Comparison of ENCODE assay signal across 18 cellular contexts in the genomic region with DNA sequence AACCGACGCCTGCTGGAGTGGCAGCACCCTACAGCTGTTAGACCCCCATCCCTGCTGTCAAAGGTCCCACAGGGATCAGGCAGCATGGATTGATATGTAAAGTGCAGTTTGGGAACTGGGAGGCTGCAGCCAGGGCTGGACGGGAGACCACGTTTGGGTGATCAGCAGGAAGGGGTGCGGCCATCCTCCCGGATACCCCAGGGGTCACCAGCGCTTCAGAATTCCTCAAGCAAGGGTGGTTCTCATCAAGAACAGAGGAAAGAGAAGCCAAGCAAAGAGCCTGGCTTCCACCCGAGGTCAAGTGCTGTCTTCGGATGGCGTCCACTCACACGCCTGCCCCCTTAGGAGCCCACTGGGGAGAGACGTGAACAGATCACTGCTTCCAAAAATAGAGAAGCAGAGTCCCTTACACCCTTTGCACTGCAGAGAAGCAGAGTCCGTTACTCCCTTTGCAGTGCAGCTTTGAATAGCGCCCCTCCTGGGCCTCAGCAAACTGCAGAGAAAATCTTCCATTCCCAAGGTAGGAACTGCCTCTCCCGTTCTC. TPM values are rescaled to one million over a fixed set of nuclear protein-coding genes. Genes with fewer than 3 reads are reported as not detected.
DNase-seq lines count a peak whose midpoint lies in the region; ATAC-seq, FAIRE-seq and TF ChIP-seq lines count a peak whose summit lies in the region.
"Had no signal": no experiment of that assay in that cellular context is flagged by ENCODE, and none has a peak within 500 bp of the region (broad histone marks: within the 10 kb centered on the region; RNA-seq: fewer than 3 reads in every experiment).

No MANE protein-coding gene starts in this region.

- H3T11ph ChIP-seq in H9 (ENCODE audit: low read length), result no peak overlapping the region

- H3K23ac ChIP-seq in H9 (ENCODE audit: insufficient read length, low read depth, low read length), result no peak overlapping the region

- H3K4ac ChIP-seq in H9 (ENCODE audit: low read depth, low read length), result no peak overlapping the region

- peak overlapping the region; percentile 16 to 90 (median 84); a peak in 3 of 7 replicates for H3K27ac Mint-ChIP-seq in H9
- H3K27ac Mint-ChIP-seq in stimulated activated effector memory CD8-positive, alpha-beta T cell treated with anti-CD3 and anti-CD28 coated beads, Interleukin-12 subunit alpha, Interleukin-12 subunit beta, amount 100 ng/mL, for 72 hours, result peak overlapping the region; percentile 32

- no peak overlapping the region for H2BK120ac ChIP-seq in H9 (ENCODE audit: low read depth, low read length, poor library complexity, severe bottlenecking)

- H3K79me2 ChIP-seq in H9 (ENCODE audit: insufficient read depth, low read length), result no peaks in the 10 kb centered on the region
- H3K79me2 ChIP-seq: parathyroid adenoma had no signal

- no peak overlapping the region for H2BK15ac ChIP-seq in H9 (ENCODE audit: low read depth, low read length)

- peaks cover 27 to 30% of the 10 kb centered on the region in 2 experiments for H3K4me1 Mint-ChIP-seq in H9
- peaks cover 20% of the 10 kb centered on the region for H3K4me1 Mint-ChIP-seq in stimulated activated effector memory CD8-positive, alpha-beta T cell treated with anti-CD3 and anti-CD28 coated beads, Interleukin-12 subunit alpha, Interleukin-12 subunit beta, amount 100 ng/mL, for 72 hours

- H3K4me3 ChIP-seq in body of pancreas (no peak overlapping the region), right atrium auricular region (no peak overlapping the region)
- H3K4me3 ChIP-seq: BLaER1 treated with 17β-estradiol and CSF1 and Interleukin-3, amounts not matched to agents 10 nM and 100 nM had no signal

- H4K20me1 ChIP-seq in H9 (ENCODE audit: control insufficient read depth, insufficient read depth, insufficient read length), result no peaks in the 10 kb centered on the region

- H3K27me3 Mint-ChIP-seq in H9 (ENCODE audit: low read depth), result no peaks in the 10 kb centered on the region; the same call in 1 of the 2 replicates

- no peaks in the 10 kb centered on the region for H3K9me3 Mint-ChIP-seq in H9
- H3K9me3 Mint-ChIP-seq in stimulated activated effector memory CD8-positive, alpha-beta T cell treated with anti-CD3 and anti-CD28 coated beads, Interleukin-12 subunit alpha, Interleukin-12 subunit beta, amount 100 ng/mL, for 72 hours, result no peaks in the 10 kb centered on the region
- H3K9me3 Mint-ChIP-seq: activated T-cell treated with anti-CD3 and anti-CD28 coated beads, Interleukin-2, amount 50 U/mL, for 4 hours had no signal

- H3K4me2 ChIP-seq in H9 (ENCODE audit: insufficient read depth, insufficient read length, low read length), result no peak overlapping the region
- H3K4me2 ChIP-seq: BLaER1 treated with 17β-estradiol and CSF1 and Interleukin-3, amounts not matched to agents 10 nM and 100 nM had no signal

- no peaks in the 10 kb centered on the region for H3K23me2 ChIP-seq in H9 (ENCODE audit: insufficient read length, low read depth, low read length, poor library complexity, severe bottlenecking)

- H4K8ac ChIP-seq in H9 (replicated peaks; ENCODE audit: insufficient read length, low read depth, low read length), result no peak overlapping the region

- H3K56ac ChIP-seq in H9 (ENCODE audit: insufficient read length, low read depth, low read length), result no peak overlapping the region

- no peak overlapping the region for H2BK5ac ChIP-seq in H9 (ENCODE audit: insufficient read length, low read length)

- H3K14ac ChIP-seq in H9 (ENCODE audit: insufficient read depth, low read length), result no peak overlapping the region

- peaks cover 0 to 12% (median 8%) of the 10 kb centered on the region in 3 experiments; a peak in 4 of 7 replicates for H3K36me3 Mint-ChIP-seq in H9 (ENCODE audit: insufficient read depth in 1 of 3, low read depth in 3 of 3)
- H3K36me3 Mint-ChIP-seq in stimulated activated effector memory CD8-positive, alpha-beta T cell treated with anti-CD3 and anti-CD28 coated beads, Interleukin-12 subunit alpha, Interleukin-12 subunit beta, amount 100 ng/mL, for 72 hours, result peaks cover 24% of the 10 kb centered on the region

- H3K9me3 ChIP-seq in H9 (ENCODE audit: control insufficient read depth, low read depth, low read length) (no peaks in the 10 kb centered on the region), body of pancreas (no peaks in the 10 kb centered on the region), right atrium auricular region (no peaks in the 10 kb centered on the region)
- H3K9me3 ChIP-seq: BLaER1 treated with 17β-estradiol and CSF1 and Interleukin-3, amounts not matched to agents 10 nM and 100 nM had no signal

- H4K91ac ChIP-seq in H9 (ENCODE audit: insufficient read length, low read depth, low read length), result no peak overlapping the region

- no peak overlapping the region for H2BK20ac ChIP-seq in H9 (ENCODE audit: low read depth, low read length, poor library complexity, severe bottlenecking)

- no peak for ATAC-seq in body of pancreas
- ATAC-seq in stimulated activated effector memory CD8-positive, alpha-beta T cell treated with anti-CD3 and anti-CD28 coated beads, Interleukin-12 subunit alpha, Interleukin-12 subunit beta, amount 100 ng/mL, for 72 hours, result no peak
- no peak for ATAC-seq in GM19023 (IDR thresholded peaks at IDR 0.05; ENCODE audit: unreplicated experiment)
- ATAC-seq: activated CD4-positive, CD25-positive, alpha-beta regulatory T cell treated with anti-CD3 and anti-CD28 coated beads, Interleukin-2, amount 50 U/mL, for 24 hours; activated T-cell treated with anti-CD3 and anti-CD28 coated beads, Interleukin-2, amount 50 U/mL, for 4 hours had no signal

- intact Hi-C loops in body of pancreas (cut with DNase I) (no loop called here), posterior vena cava (cut with DNase I) (no loop called here)

- H3K36me3 ChIP-seq in body of pancreas (replicated peaks in 1 of 2; ENCODE audit: insufficient read depth in 1 of 2, low read depth in 2 of 2) (no peaks in the 10 kb centered on the region), right atrium auricular region (no peaks in the 10 kb centered on the region)

- peak; percentile 78 for TF ChIP-seq CTCF in H9 (conservative IDR thresholded peaks at IDR 0.05)
- TF ChIP-seq CTCF in body of pancreas (IDR thresholded peaks at IDR 0.05), result no peak
- TF ChIP-seq CTCF in right atrium auricular region (IDR thresholded peaks at IDR 0.05), result peak; percentile 26 to 44

- no peak for FAIRE-seq in GM12892 (lab: Jason Lieb, UNC)
- FAIRE-seq: endothelial cell of umbilical vein had no signal

- H3K27ac ChIP-seq in H9 (ENCODE audit: insufficient read length, low read depth, low read length) (no peak overlapping the region), body of pancreas (peak overlapping the region; percentile 90 to 98 (median 94)), right atrium auricular region (peak overlapping the region; percentile 80 to 83)
- H3K27ac ChIP-seq: BLaER1 treated with 17β-estradiol and CSF1 and Interleukin-3, amounts not matched to agents 10 nM and 100 nM; parathyroid adenoma had no signal

- H3K27me3 ChIP-seq in H9 (ENCODE audit: insufficient read depth, low read length) (no peaks in the 10 kb centered on the region), body of pancreas (no peaks in the 10 kb centered on the region), right atrium auricular region (no peaks in the 10 kb centered on the region)
- H3K27me3 ChIP-seq: BLaER1 treated with 17β-estradiol and CSF1 and Interleukin-3, amounts not matched to agents 10 nM and 100 nM had no signal

- DNase-seq in H9, result peak; percentile 77
- no peak for DNase-seq in body of pancreas
- DNase-seq in right atrium auricular region (ENCODE audit: low spot score), result no peak
- no peak for DNase-seq in stimulated activated effector memory CD8-positive, alpha-beta T cell treated with anti-CD3 and anti-CD28 coated beads, Interleukin-12 subunit alpha, Interleukin-12 subunit beta, amount 100 ng/mL, for 72 hours (ENCODE audit: low spot score in 2 of 2)
- no peak for DNase-seq in GM12892 (ENCODE audit: insufficient read length)
- DNase-seq in posterior vena cava (ENCODE audit: low spot score), result no peak
- DNase-seq in NCI-H510A (lab: John Stamatoyannopoulos, UW), result no peak
- DNase-seq: activated T-cell treated with anti-CD3 and anti-CD28 coated beads, Interleukin-2, amount 50 U/mL, for 4 hours; anterior cingulate cortex; EL; GOT3; mesenchymal stem cell; stimulated activated CD8-positive, alpha-beta memory T cell treated with anti-CD3 and anti-CD28 coated beads, Interleukin-4, amount 100 ng/mL, for 48 hours had no signal

- no peak overlapping the region for H2BK12ac ChIP-seq in H9 (ENCODE audit: insufficient read length, low read depth, low read length)

- no peaks in the 10 kb centered on the region for H3K79me1 ChIP-seq in H9 (ENCODE audit: insufficient read depth, low read depth, low read length, poor library complexity, severe bottlenecking)

- H3K18ac ChIP-seq in H9 (ENCODE audit: insufficient read length, low read depth, low read length), result no peak overlapping the region

- TF ChIP-seq POLR2A in body of pancreas (IDR thresholded peaks at IDR 0.05) (no peak), GM12892 (IDR thresholded peaks at IDR 0.05; ENCODE audit: low read depth, low read length) (no peak)

- 0 out of 2 replicates have a peak, but pooled peaks cover 3% of the 10 kb centered on the region for H3K4me1 ChIP-seq in H9 (ENCODE audit: insufficient read depth, low read length)
- peaks cover 92% of the 10 kb centered on the region for H3K4me1 ChIP-seq in body of pancreas
- H3K4me1 ChIP-seq in right atrium auricular region, result peaks cover 0 to 61% of the 10 kb centered on the region in 2 donors

- no peak overlapping the region for H4K5ac ChIP-seq in H9 (ENCODE audit: insufficient read length, low read depth, low read length)

- no peak overlapping the region for H3K9ac ChIP-seq in H9 (ENCODE audit: extremely low read depth, insufficient read length, low read length)
- H3K9ac ChIP-seq: BLaER1 treated with 17β-estradiol and CSF1 and Interleukin-3, amounts not matched to agents 10 nM and 100 nM; parathyroid adenoma had no signal

- WGBS in H9 (ENCODE audit: extremely low coverage, insufficient read length, low lambda C conversion rate), result no CpG with 5 or more reads among the region's 15 CpGs
- WGBS in body of pancreas, 2 donors, result 81 to 82% methylated on average over 12 to 15 of the region's 15 CpGs

- no peak overlapping the region for H2AFZ ChIP-seq in H9 (ENCODE audit: low read length)
- H2AFZ ChIP-seq: parathyroid adenoma had no signal

- no peak overlapping the region for H2AK5ac ChIP-seq in H9 (ENCODE audit: insufficient read length, low read length)

- H3K4me3 Mint-ChIP-seq in H9, result no peak overlapping the region; a peak in 1 of 5 replicates
- no peak overlapping the region for H3K4me3 Mint-ChIP-seq in stimulated activated effector memory CD8-positive, alpha-beta T cell treated with anti-CD3 and anti-CD28 coated beads, Interleukin-12 subunit alpha, Interleukin-12 subunit beta, amount 100 ng/mL, for 72 hours
- H3K4me3 Mint-ChIP-seq: activated T-cell treated with anti-CD3 and anti-CD28 coated beads, Interleukin-2, amount 50 U/mL, for 4 hours had no signal

RNA-seq across cellular contexts. Expression of gene DHRS12, which starts 35.5 kb away (rescaled TPM):
- 8.8 and 11.1 TPM in 2 replicates for total RNA-seq in H9 (2021)
- 10 to 100 TPM in 1 of 2 donors, 1 to 10 TPM in 1; 4.0 to 38.7 TPM for total RNA-seq in body of pancreas
- total RNA-seq in right atrium auricular region, result 10 to 100 TPM in 1 of 2 donors, 1 to 10 TPM in 1; 9.6 to 10.1 TPM
- polyA plus RNA-seq in GM12892 (2012; ENCODE audit: missing spikeins), result 6.2 TPM
- 10 to 100 TPM in 1 of 2 donors, 1 to 10 TPM in 1; 9.9 to 11.1 TPM for total RNA-seq in posterior vena cava

Comparison
In these comparisons a context has a peak if more than half of its experiments do, and no peak if none do; other contexts are left out.
1. CTCF ChIP-seq: peak in H9 (single experiment) and right atrium auricular region (2 of 2); none in body of pancreas (0 of 7).